ENCODE assay signal across 8 cellular contexts in the genomic region with DNA sequence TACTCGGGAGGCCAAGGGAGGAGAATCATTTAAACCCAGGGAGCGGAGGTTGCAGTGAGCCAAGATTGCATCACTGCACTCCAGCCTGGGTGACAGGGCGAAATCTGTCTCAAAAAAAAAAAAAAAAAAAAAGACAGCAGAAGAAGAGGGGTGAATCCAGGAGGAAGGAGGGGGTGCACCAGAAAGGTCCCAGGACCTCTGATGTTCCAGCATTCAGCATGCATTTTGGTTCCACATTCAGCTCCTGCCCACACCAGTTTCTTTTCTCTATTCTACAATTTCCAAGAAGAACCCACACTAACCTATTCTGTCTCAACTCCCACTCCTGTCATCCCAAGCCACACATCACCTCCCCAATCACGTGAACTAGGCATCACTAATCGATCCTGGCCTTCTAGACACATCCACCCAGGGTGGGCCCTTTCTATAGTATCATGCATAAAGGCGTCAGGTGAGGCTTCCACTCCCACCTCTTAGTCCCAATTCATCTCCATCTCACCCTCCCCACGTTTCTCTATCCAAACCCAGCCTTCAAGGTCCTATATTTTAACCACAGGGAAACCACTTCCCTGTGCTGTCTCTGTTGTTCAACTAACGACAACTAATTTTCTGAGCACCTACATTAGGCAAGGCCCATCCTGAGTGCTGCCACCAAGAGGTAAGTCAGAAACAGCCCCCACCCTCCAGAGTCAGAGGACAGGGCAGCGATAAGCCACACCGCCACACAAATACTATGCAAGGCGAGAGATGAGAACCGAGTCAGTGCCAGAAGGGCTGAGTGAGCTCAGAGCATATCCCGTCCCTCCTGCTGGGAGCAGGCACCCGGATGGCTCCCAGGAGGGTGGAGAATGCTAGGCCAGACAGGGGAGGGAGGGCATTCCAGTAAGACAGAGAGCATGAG. TPM values are rescaled to one million over a fixed set of nuclear protein-coding genes. Genes with fewer than 3 reads are reported as not detected.
DNase-seq lines count a peak whose midpoint lies in the region; ATAC-seq, FAIRE-seq and TF ChIP-seq lines count a peak whose summit lies in the region.

No MANE protein-coding gene starts in this region.

- ATAC-seq in GM18519 (IDR thresholded peaks at IDR 0.05; ENCODE audit: low FRiP score, unreplicated experiment), result peak; percentile 44
- ATAC-seq in HG02981 (IDR thresholded peaks at IDR 0.05; ENCODE audit: unreplicated experiment), result peak; percentile 42
- ATAC-seq in activated T-cell treated with anti-CD3 and anti-CD28 coated beads, Interleukin-2, amount 50 U/mL, for 4 hours, result peak; percentile 58 to 60
- peak; percentile 33 to 51 (median 43) for ATAC-seq in pancreas

- peak overlapping the region; percentile 92 for H3K4me3 Mint-ChIP-seq in activated T-cell treated with anti-CD3 and anti-CD28 coated beads, Interleukin-2, amount 50 U/mL, for 4 hours

- H3K36me3 ChIP-seq in pancreas, result no peaks in the 10 kb centered on the region

- H3K4me1 ChIP-seq in pancreas, result peaks cover 42 to 60% (median 48%) of the 10 kb centered on the region in 3 donors

- no peaks in the 10 kb centered on the region for H3K27me3 Mint-ChIP-seq in activated T-cell treated with anti-CD3 and anti-CD28 coated beads, Interleukin-2, amount 50 U/mL, for 4 hours (ENCODE audit: low read depth)

- FAIRE-seq in pancreas (lab: Jason Lieb, UNC), result no peak

- H3K36me3 Mint-ChIP-seq in activated T-cell treated with anti-CD3 and anti-CD28 coated beads, Interleukin-2, amount 50 U/mL, for 4 hours (ENCODE audit: insufficient read depth), result peaks cover 13% of the 10 kb centered on the region

- TF ChIP-seq CTCF in AG09309 (IDR thresholded peaks at IDR 0.05; ENCODE audit: control insufficient read depth, insufficient read depth, low read depth, low read length, missing control alignments) (peak; percentile 14), fibroblast of the aortic adventitia (IDR thresholded peaks at IDR 0.05; ENCODE audit: insufficient read depth, low read length) (peak; percentile 36), pancreas (IDR thresholded peaks at IDR 0.05) (no peak)

- H3K9me3 Mint-ChIP-seq in activated T-cell treated with anti-CD3 and anti-CD28 coated beads, Interleukin-2, amount 50 U/mL, for 4 hours, result no peaks in the 10 kb centered on the region

- no peaks in the 10 kb centered on the region for H3K27me3 ChIP-seq in pancreas

- no peaks in the 10 kb centered on the region for H3K9me3 ChIP-seq in pancreas

- DNase-seq in AG09309 (ENCODE audit: low read depth), result peak; percentile 80
- peak; percentile 77 for DNase-seq in NOMO-1 treated with DMSO at 0.1 percent for 48 hours (lab: John Stamatoyannopoulos, UW; ENCODE audit: unreplicated experiment)
- DNase-seq in activated T-cell treated with anti-CD3 and anti-CD28 coated beads, Interleukin-2, amount 50 U/mL, for 4 hours, result peak; percentile 53
- DNase-seq in fibroblast of the aortic adventitia (ENCODE audit: low read depth), result peak; percentile 92
- peak in 5 of 6 donors; percentile 63 to 76 (median 71) for DNase-seq in pancreas
- no peak for DNase-seq in NCI-H2227 (lab: John Stamatoyannopoulos, UW; ENCODE audit: unreplicated experiment)

- peak overlapping the region; percentile 96 to 99 (median 98) for H3K27ac ChIP-seq in pancreas

- H3K4me3 ChIP-seq in AG09309 (ENCODE audit: control insufficient read depth, low read depth, low read length) (peak overlapping the region; percentile 76), fibroblast of the aortic adventitia (ENCODE audit: low read depth, low read length) (peak overlapping the region; percentile 91), pancreas (peak overlapping the region in 3 of 4 donors; percentile 80 to 94 (median 93))

- H3K4me1 Mint-ChIP-seq in activated T-cell treated with anti-CD3 and anti-CD28 coated beads, Interleukin-2, amount 50 U/mL, for 4 hours (ENCODE audit: low read depth), result peaks cover 66% of the 10 kb centered on the region

- intact Hi-C loops in pancreas (cut with DNase I), result loop anchor here in 1 of 3 donors (10.0 kb wide), 1 partner anchor 48 kb away; no protein-coding TSS in a partner anchor

- 26 to 27% methylated on average over 14 of the region's 14 CpGs for WGBS in pancreas, 2 donors

RNA-seq across cellular contexts. Expression of a gene that starts 2.2 kb away (rescaled TPM):
- total RNA-seq in activated T-cell treated with anti-CD3 and anti-CD28 coated beads, Interleukin-2, amount 50 U/mL, for 4 hours, result 100 to 1,000 TPM; 157 to 161 (median 158) TPM
- total RNA-seq in fibroblast of the aortic adventitia (ENCODE audit: low replicate concordance) (51.1 and 153 TPM in 2 replicates), pancreas (100 to 1,000 TPM in 2 of 6 donors, 10 to 100 TPM in 4; 74.0 to 140 (median 91.8) TPM)
- polyA plus RNA-seq in pancreas, result 100 to 1,000 TPM; 128 to 193 TPM

Comparison
In these comparisons a context has a peak if more than half of its experiments do, and no peak if none do; other contexts are left out.
1. CTCF ChIP-seq: peak in AG09309 (single experiment) and fibroblast of the aortic adventitia (single experiment); none in pancreas (0 of 4).
2. Peak in every context shown above with its lines, with median percentiles within 50 percentile points of each other: H3K4me3 ChIP-seq and ATAC-seq.